ENCODE assay signal across 10 cellular contexts in genomic region chr16:81810894-81811538, GRCh38. TPM values are rescaled to one million over a fixed set of nuclear protein-coding genes. Genes with fewer than 3 reads are reported as not detected.
DNase-seq lines count a peak whose midpoint lies in the region; ATAC-seq and TF ChIP-seq lines count a peak whose summit lies in the region.
"Had no signal": no experiment of that assay in that cellular context is flagged by ENCODE, and none has a peak within 500 bp of the region (broad histone marks: within the 10 kb centered on the region; RNA-seq: fewer than 3 reads in every experiment).

No MANE protein-coding gene starts in this region.

- H3F3A ChIP-seq in GM23338 (replicated peaks; ENCODE audit: low read depth) = no peaks in the 10 kb centered on the region

- ATAC-seq in GM19467 (IDR thresholded peaks at IDR 0.05; ENCODE audit: unreplicated experiment) (peak; percentile 41), HG03175 (IDR thresholded peaks at IDR 0.05; ENCODE audit: unreplicated experiment) (peak; percentile 44), GM23338 (no peak), HG03139 (IDR thresholded peaks at IDR 0.05; ENCODE audit: unreplicated experiment) (no peak)

- H3K27ac Mint-ChIP-seq in GM23338 = no peak overlapping the region

- no peaks in the 10 kb centered on the region for H3K36me3 Mint-ChIP-seq in GM23338 (ENCODE audit: low read depth)

- H3K27ac ChIP-seq in duodenal mucosa (ENCODE audit: low read depth, low read length) = peak overlapping the region; percentile 44
- no peak overlapping the region for H3K27ac ChIP-seq in RWPE1
- no peak overlapping the region for H3K27ac ChIP-seq in GM23338 (ENCODE audit: low read depth)

- H3K4me3 ChIP-seq in duodenal mucosa (ENCODE audit: low read depth in 1 of 2, low read length in 2 of 2) = peak overlapping the region in 1 of 2 donors; percentile 1
- H3K4me3 ChIP-seq in GM23338 = no peak overlapping the region

- no peaks in the 10 kb centered on the region for H3K36me3 ChIP-seq in duodenal mucosa (ENCODE audit: control insufficient read depth in 1 of 2, insufficient read depth in 2 of 2, low read length in 2 of 2)
- no peaks in the 10 kb centered on the region; the same call in 1 of the 2 replicates for H3K36me3 ChIP-seq in GM23338 (ENCODE audit: insufficient read depth)

- H3K27me3 Mint-ChIP-seq in GM23338 (ENCODE audit: insufficient read depth, low read depth, poor library complexity) = peaks cover 7% of the 10 kb centered on the region

- H4K20me1 ChIP-seq in GM23338 (replicated peaks; ENCODE audit: insufficient read depth) = no peaks in the 10 kb centered on the region

- H3K9me3 Mint-ChIP-seq in GM23338 = peaks cover 7% of the 10 kb centered on the region; the same call in 2 of the 3 replicates

- no peak overlapping the region for H3K9ac ChIP-seq in duodenal mucosa (ENCODE audit: low read depth in 1 of 2, low read length in 2 of 2)

- no peaks in the 10 kb centered on the region for H3K9me3 ChIP-seq in duodenal mucosa (ENCODE audit: control insufficient read depth in 1 of 2, low read length in 2 of 2)

- H3K79me2 ChIP-seq in GM23338 (replicated peaks; ENCODE audit: insufficient read depth) = no peaks in the 10 kb centered on the region

- no peak overlapping the region for H3K4me3 Mint-ChIP-seq in GM23338

- H3K4me1 ChIP-seq in duodenal mucosa (ENCODE audit: control insufficient read depth in 1 of 2, insufficient read depth in 2 of 2, low read length in 2 of 2) (peaks cover 24 to 27% of the 10 kb centered on the region in 2 donors), GM23338 (ENCODE audit: insufficient read depth) (no peaks in the 10 kb centered on the region)

- POLR2A ChIA-PET in RWPE1 (lab: Yijun Ruan, JAX; ENCODE audit: low non-redundant PET) = no interaction called here

- H2AFZ ChIP-seq in GM23338 = no peak overlapping the region

- no peaks in the 10 kb centered on the region for H3K9me2 ChIP-seq in GM23338 (ENCODE audit: insufficient read depth)

- CTCF ChIA-PET in RWPE1 (lab: Yijun Ruan, JAX) = no interaction called here

- no peak for TF ChIP-seq CTCF in GM13977 (IDR thresholded peaks at IDR 0.05; ENCODE audit: extremely low read depth, insufficient read depth, missing control alignments)
- no peak for TF ChIP-seq CTCF in RWPE1 (conservative IDR thresholded peaks at IDR 0.05; ENCODE audit: low read depth)
- no peak for TF ChIP-seq CTCF in GM23338 (conservative IDR thresholded peaks at IDR 0.05; ENCODE audit: low read depth in 2 of 2)

- H3K27me3 ChIP-seq in duodenal mucosa (ENCODE audit: control insufficient read depth in 1 of 2, insufficient read depth in 2 of 2, low read length in 2 of 2) = no peaks in the 10 kb centered on the region
- no peaks in the 10 kb centered on the region for H3K27me3 ChIP-seq in GM23338 (ENCODE audit: insufficient read depth)

- in situ Hi-C loops in GM13977 (cut with MboI; ENCODE audit: low pct_unique_long_range_greater_than_20kb, low sequenced_read_pairs, unreplicated experiment) = no loop called here

- DNase-seq in GM13977 (ENCODE audit: low spot score) (peak; percentile 24), occipital lobe (lab: John Stamatoyannopoulos, UW) (no peak), RWPE1 (ENCODE audit: low spot score) (no peak), GM23338 (ENCODE audit: low spot score) (no peak)
- DNase-seq: DMS 273 treated with DMSO at 0.1 percent for 48 hours, NCI-H2171 treated with DMSO at 0.1 percent for 48 hours had no signal

- H3K4me1 Mint-ChIP-seq in GM23338 = peaks cover 14% of the 10 kb centered on the region

- H3K4me2 ChIP-seq in GM23338 = no peak overlapping the region

TF ChIP-seq in GM23338, 12 proteins besides CTCF, POLR2A, EP300 and RAD21 (continues in another document):
- TF ChIP-seq JUNB (IDR thresholded peaks at IDR 0.05; ENCODE audit: unreplicated experiment) (no peak), EZH2 (IDR thresholded peaks at IDR 0.05; ENCODE audit: low read depth, unreplicated experiment) (no peak), ZNF114 (CRISPR knock-in tag; IDR thresholded peaks at IDR 0.05) (no peak), EZH2phosphoT487 (IDR thresholded peaks at IDR 0.05; ENCODE audit: unreplicated experiment) (no peak), ZNF462 (CRISPR knock-in tag; IDR thresholded peaks at IDR 0.05) (no peak), NANOG (IDR thresholded peaks at IDR 0.05; ENCODE audit: borderline replicate concordance) (no peak), CREB1 (CRISPR knock-in tag; IDR thresholded peaks at IDR 0.05; ENCODE audit: low read depth) (no peak)

RNA-seq across cellular contexts. Expression of gene PLCG2, which starts 31.9 kb away (rescaled TPM):
- 1.6 TPM for total RNA-seq in occipital lobe
- total RNA-seq in GM23338 (2014; rRNA removed; shearing (Covaris generic)) = 3.6 and 5.9 TPM in 2 replicates
- polyA plus RNA-seq in GM23338 (2016; fragmentation: Nextera tagmentation; extraction: Ambion mirVana) = 1.4 and 2.4 TPM in 2 replicates

Comparison
In these comparisons a context has a peak if more than half of its experiments do, and no peak if none do; other contexts are left out.
1. ATAC-seq: peak in GM19467 (single experiment) and HG03175 (single experiment); none in GM23338 (single experiment) and HG03139 (single experiment).